Comparison of ENCODE assay signal across 8 cellular contexts in the genomic region with DNA sequence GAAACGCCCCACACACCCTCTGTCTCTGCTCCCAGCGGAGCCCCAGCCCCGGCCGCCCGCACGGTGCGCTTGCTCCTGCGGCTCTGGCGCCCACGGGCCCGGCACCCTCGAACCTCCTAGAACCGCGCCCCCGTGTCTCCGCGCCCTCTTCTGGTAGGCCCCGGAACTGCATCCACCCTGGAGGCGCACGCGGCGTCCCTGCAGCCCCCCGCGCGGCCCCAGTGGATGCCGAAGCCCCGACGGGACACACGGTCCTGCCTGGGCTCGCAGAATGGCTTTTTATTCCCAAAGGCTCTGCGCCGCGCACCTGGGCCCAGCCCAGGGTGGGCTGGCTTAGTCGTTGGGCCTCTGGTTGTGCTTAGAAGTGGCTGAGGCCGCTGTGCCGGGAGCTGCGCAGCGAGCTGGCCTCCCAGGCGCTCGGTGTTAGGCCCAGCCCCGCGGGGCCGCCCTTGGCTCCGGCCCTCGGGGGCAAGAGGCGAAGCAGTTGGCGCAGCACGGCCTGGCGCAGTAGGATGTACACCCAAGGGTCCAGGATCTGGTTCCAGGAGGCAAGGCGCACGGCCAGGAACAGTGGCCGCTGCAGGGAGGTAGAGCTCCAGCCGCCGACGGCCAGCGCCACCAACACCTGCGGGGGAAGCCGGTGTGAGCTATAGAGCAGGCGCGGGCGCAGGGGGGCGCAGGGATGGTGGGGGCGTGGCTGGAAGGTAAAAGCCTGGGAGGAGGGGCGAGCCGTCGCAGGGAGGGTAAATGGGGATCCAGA. TPM values are rescaled to one million over a fixed set of nuclear protein-coding genes. Genes with fewer than 3 reads are reported as not detected.
A peak's percentile ranks its signal among the peaks of the same experiment; 100 is the strongest.
DNase-seq lines count a peak whose midpoint lies in the region; ATAC-seq, FAIRE-seq and TF ChIP-seq lines count a peak whose summit lies in the region.

No MANE protein-coding gene starts in this region.

- 2 to 6% (median 4%) methylated on average over 19 to 66 of the region's 66 CpGs for WGBS in adrenal gland, 4 donors
- WGBS in hepatocyte (ENCODE audit: low lambda C conversion rate, missing lambda C conversion rate) = 7% methylated on average over 41 of the region's 66 CpGs
- 4% methylated on average over 58 of the region's 66 CpGs for WGBS in smooth muscle cell (ENCODE audit: low lambda C conversion rate)

- H3K4me3 Mint-ChIP-seq in T-helper 17 cell = peak overlapping the region; percentile 80

- H3K36me3 ChIP-seq in adrenal gland (replicated peaks in 1 of 2) (peaks cover 0 to 40% of the 10 kb centered on the region in 2 donors), hepatocyte (replicated peaks; ENCODE audit: insufficient read depth, low read depth) (no peaks in the 10 kb centered on the region), smooth muscle cell (ENCODE audit: low read depth) (no peaks in the 10 kb centered on the region)

- H3K4me2 ChIP-seq in hepatocyte (peak overlapping the region; percentile 87), smooth muscle cell (peak overlapping the region; percentile 84)

- FAIRE-seq in D721Med (lab: Jason Lieb, UNC) = no peak

- H3K79me2 ChIP-seq in hepatocyte (no peaks in the 10 kb centered on the region), smooth muscle cell (ENCODE audit: low read depth) (no peaks in the 10 kb centered on the region)

- no peaks in the 10 kb centered on the region for H3F3A ChIP-seq in smooth muscle cell (ENCODE audit: low read depth)

- no peak overlapping the region for H3K27ac Mint-ChIP-seq in T-helper 17 cell

- peaks cover 31% of the 10 kb centered on the region for H3K4me1 Mint-ChIP-seq in T-helper 17 cell

- H3K36me3 Mint-ChIP-seq in T-helper 17 cell (ENCODE audit: low read depth) = peaks cover 2% of the 10 kb centered on the region

- peak; percentile 78 for ATAC-seq in T-helper 17 cell
- no peak for ATAC-seq in HG02884 (IDR thresholded peaks at IDR 0.05; ENCODE audit: unreplicated experiment)
- no peak for ATAC-seq in HG02571 (IDR thresholded peaks at IDR 0.05; ENCODE audit: unreplicated experiment)

- no peaks in the 10 kb centered on the region for H4K20me1 ChIP-seq in hepatocyte (ENCODE audit: insufficient read depth, poor library complexity, severe bottlenecking)
- H4K20me1 ChIP-seq in smooth muscle cell (ENCODE audit: low read depth) = peaks cover 9% of the 10 kb centered on the region

- no peaks in the 10 kb centered on the region for H3K9me2 ChIP-seq in hepatocyte (replicated peaks; ENCODE audit: insufficient read depth)

- peaks cover 0 to 20% of the 10 kb centered on the region in 2 donors for H3K4me1 ChIP-seq in adrenal gland (replicated peaks in 1 of 2)
- H3K4me1 ChIP-seq in hepatocyte (ENCODE audit: insufficient read depth) = peaks cover 29% of the 10 kb centered on the region
- peaks cover 12% of the 10 kb centered on the region for H3K4me1 ChIP-seq in smooth muscle cell (ENCODE audit: low read depth)

- H3K27me3 ChIP-seq in adrenal gland (no peaks in the 10 kb centered on the region), hepatocyte (no peaks in the 10 kb centered on the region), smooth muscle cell (ENCODE audit: low read depth) (no peaks in the 10 kb centered on the region)

- TF ChIP-seq POLR2A in adrenal gland (IDR thresholded peaks at IDR 0.05) = no peak

- intact Hi-C loops in adrenal gland (cut with DNase I) = loop anchor here in 1 of 2 donors (5.0 kb wide), 1 partner anchor 40 kb away; a partner anchor contains a TSS

- H3K9ac ChIP-seq in smooth muscle cell (ENCODE audit: low read depth) = no peak overlapping the region

- H3K9me3 ChIP-seq in T-helper 17 cell (ENCODE audit: control insufficient read depth, low read length, poor library complexity, severe bottlenecking) (no peaks in the 10 kb centered on the region), adrenal gland (replicated peaks in 1 of 3) (no peaks in the 10 kb centered on the region), hepatocyte (ENCODE audit: low read depth) (no peaks in the 10 kb centered on the region), smooth muscle cell (replicated peaks; ENCODE audit: low read depth) (no peaks in the 10 kb centered on the region)

- TF ChIP-seq CTCF in D721Med (IDR thresholded peaks at IDR 0.05; ENCODE audit: insufficient read depth, missing control alignments) = peak; percentile 59
- peak; percentile 99 for TF ChIP-seq CTCF in LNCAP (IDR thresholded peaks at IDR 0.05)
- peak; percentile 78 to 95 (median 91) for TF ChIP-seq CTCF in adrenal gland (IDR thresholded peaks at IDR 0.05)
- peak; percentile 98 for TF ChIP-seq CTCF in hepatocyte (IDR thresholded peaks at IDR 0.05; ENCODE audit: poor library complexity)
- peak; percentile 98 for TF ChIP-seq CTCF in smooth muscle cell (IDR thresholded peaks at IDR 0.05; ENCODE audit: borderline replicate concordance, insufficient read depth, poor library complexity, severe bottlenecking)

- H2AFZ ChIP-seq in hepatocyte (peak overlapping the region; percentile 44), smooth muscle cell (ENCODE audit: low read depth) (no peak overlapping the region)

- H3K27me3 Mint-ChIP-seq in T-helper 17 cell = peaks cover 16% of the 10 kb centered on the region

- DNase-seq in D721Med (ENCODE audit: insufficient read length, low spot score) (peak; percentile 95), T-helper 17 cell (peak; percentile 72 to 89 (median 75)), adrenal gland (peak in 6 of 7 donors; percentile 65 to 73 (median 69)), hepatocyte (ENCODE audit: low spot score) (peak; percentile 85), smooth muscle cell (lab: John Stamatoyannopoulos, UW; ENCODE audit: unreplicated experiment) (peak; percentile 70)

- H3K27ac ChIP-seq in adrenal gland (no peak overlapping the region), hepatocyte (no peak overlapping the region), smooth muscle cell (ENCODE audit: low read depth) (no peak overlapping the region)

- peak overlapping the region in 1 of 4 donors; percentile 8 for H3K4me3 ChIP-seq in adrenal gland
- H3K4me3 ChIP-seq in hepatocyte = no peak overlapping the region
- peak overlapping the region; percentile 34 for H3K4me3 ChIP-seq in smooth muscle cell

RNA-seq across cellular contexts. Expression of a gene that starts 2.8 kb away (rescaled TPM):
- total RNA-seq in T-helper 17 cell = not detected
- total RNA-seq in adrenal gland = 1 to 10 TPM; 2.0 to 9.8 (median 4.0) TPM
- polyA plus RNA-seq in adrenal gland = 1 to 10 TPM in 2 of 3 donors, not detected in 1; 1.9 to 4.8 TPM
- 0.60 and 2.8 TPM in 2 replicates for total RNA-seq in hepatocyte
- 3.5 and 7.6 TPM in 2 replicates for polyA plus RNA-seq in hepatocyte
- total RNA-seq in smooth muscle cell = 0.27 TPM in 1 of 2 replicates, not detected in the other
- polyA plus RNA-seq in smooth muscle cell = 1.0 TPM in 1 of 2 replicates, not detected in the other

RNA-seq across cellular contexts. Expression of a gene that starts 23.5 kb away (rescaled TPM):
- total RNA-seq in T-helper 17 cell (10 to 100 TPM; 34.8 to 38.6 TPM), adrenal gland (10 to 100 TPM; 52.2 to 69.9 (median 61.2) TPM), hepatocyte (102 and 127 TPM in 2 replicates), smooth muscle cell (73.0 and 81.8 TPM in 2 replicates)
- polyA plus RNA-seq in adrenal gland (10 to 100 TPM; 26.6 to 85.7 (median 74.3) TPM), hepatocyte (186 and 201 TPM in 2 replicates), smooth muscle cell (142 and 178 TPM in 2 replicates)

RNA-seq across cellular contexts. Expression of a gene that starts 39.3 kb away (rescaled TPM):
- total RNA-seq in T-helper 17 cell (100 to 1,000 TPM; 163 to 202 TPM), adrenal gland (100 to 1,000 TPM in 7 of 8 donors, 10 to 100 TPM in 1; 97.5 to 184 (median 137) TPM), hepatocyte (57.4 and 61.4 TPM in 2 replicates), smooth muscle cell (19.0 and 28.0 TPM in 2 replicates)
- polyA plus RNA-seq in adrenal gland (100 to 1,000 TPM in 2 of 3 donors, 10 to 100 TPM in 1; 27.5 to 209 (median 118) TPM), hepatocyte (83.3 and 88.5 TPM in 2 replicates), smooth muscle cell (64.8 and 72.2 TPM in 2 replicates)

RNA-seq across cellular contexts. Expression of a gene that starts 45.8 kb away (rescaled TPM):
- total RNA-seq in T-helper 17 cell = 100 to 1,000 TPM; 483 to 558 TPM
- 100 to 1,000 TPM in 6 of 8 donors, 10 to 100 TPM in 2; 86.9 to 208 (median 123) TPM for total RNA-seq in adrenal gland
- polyA plus RNA-seq in adrenal gland = 100 to 1,000 TPM in 1 of 3 donors, 10 to 100 TPM in 2; 42.5 to 192 (median 45.5) TPM
- total RNA-seq in hepatocyte = 104 and 112 TPM in 2 replicates
- polyA plus RNA-seq in hepatocyte = 179 and 185 TPM in 2 replicates
- 96.1 and 114 TPM in 2 replicates for total RNA-seq in smooth muscle cell
- 152 and 175 TPM in 2 replicates for polyA plus RNA-seq in smooth muscle cell

RNA-seq across cellular contexts. Expression of a gene that starts 53.2 kb away (rescaled TPM):
- total RNA-seq in T-helper 17 cell (100 to 1,000 TPM; 276 to 284 TPM), adrenal gland (10 to 100 TPM; 30.7 to 60.7 (median 40.9) TPM), hepatocyte (51.8 and 79.2 TPM in 2 replicates), smooth muscle cell (18.2 and 23.1 TPM in 2 replicates)
- polyA plus RNA-seq in adrenal gland (100 to 1,000 TPM in 2 of 3 donors, 10 to 100 TPM in 1; 26.7 to 262 (median 126) TPM), hepatocyte (106 and 135 TPM in 2 replicates), smooth muscle cell (38.0 and 54.6 TPM in 2 replicates)
